16 cellular contexts compared by ENCODE assay signal in the genomic region with DNA sequence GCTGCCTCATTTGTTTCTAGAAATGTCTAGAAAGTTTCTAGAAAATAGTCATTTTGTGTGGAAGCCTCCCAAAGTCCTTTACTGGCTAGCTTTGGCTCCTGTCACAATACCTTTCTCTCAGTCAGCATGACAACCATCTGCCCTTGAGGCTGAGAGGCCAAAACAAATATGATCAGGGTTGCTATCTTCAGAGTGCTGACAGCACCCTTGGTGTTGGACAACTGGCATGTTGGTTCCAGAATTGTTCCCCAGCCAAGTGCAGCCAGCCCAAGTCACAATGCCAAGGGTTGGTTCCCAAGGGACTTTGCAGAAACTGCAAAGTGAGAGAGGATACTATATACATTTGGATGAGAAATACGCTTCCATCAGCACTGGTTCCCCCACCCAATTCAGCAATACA.
DNase-seq lines count a peak whose midpoint lies in the region; ATAC-seq, FAIRE-seq and TF ChIP-seq lines count a peak whose summit lies in the region.
"Had no signal": no experiment of that assay in that cellular context is flagged by ENCODE, and none has a peak within 500 bp of the region (broad histone marks: within the 10 kb centered on the region; RNA-seq: fewer than 3 reads in every experiment).

No MANE protein-coding gene starts in this region.

- TF ChIP-seq CTCF in body of pancreas (IDR thresholded peaks at IDR 0.05) (no peak), heart right ventricle (IDR thresholded peaks at IDR 0.05) (no peak), omental fat pad (IDR thresholded peaks at IDR 0.05) (no peak)

- no peaks in the 10 kb centered on the region for H3K4me1 Mint-ChIP-seq in immature natural killer cell
- H3K4me1 Mint-ChIP-seq: B cell had no signal

- no peak overlapping the region for H3K9ac ChIP-seq in skeletal muscle tissue (ENCODE audit: low read depth in 1 of 3, low read length in 3 of 3)

- H3K27me3 Mint-ChIP-seq in immature natural killer cell (ENCODE audit: low read depth in 3 of 3): peaks cover 3 to 8% (median 7%) of the 10 kb centered on the region in 3 donors
- H3K27me3 Mint-ChIP-seq: B cell had no signal

- no peak for DNase-seq in body of pancreas
- peak in 1 of 2 donors; percentile 39 for DNase-seq in heart right ventricle
- DNase-seq in myocyte (ENCODE audit: low read depth): peak; percentile 87
- DNase-seq in omental fat pad (ENCODE audit: low spot score): no peak
- DNase-seq in immature natural killer cell: no peak
- DNase-seq in small intestine: no peak
- DNase-seq: C1 segment of cervical spinal cord; Calu3; CD4-positive, alpha-beta T cell; DMS 273 treated with DMSO at 0.1 percent for 48 hours had no signal

- 58 to 79% methylated on average over 1 of the region's 1 CpG for WGBS in body of pancreas, 2 donors
- 35 to 54% methylated on average over 1 of the region's 1 CpG for whole genome bisulfite sequencing in heart right ventricle, 2 donors
- WGBS in small intestine, 3 donors: 78 to 81% (median 81%) methylated on average over 1 of the region's 1 CpG

- no peaks in the 10 kb centered on the region for H3K36me3 Mint-ChIP-seq in immature natural killer cell

- H3K4me3 ChIP-seq in body of pancreas (no peak overlapping the region), heart right ventricle (no peak overlapping the region), skeletal muscle tissue (ENCODE audit: low read length in 3 of 3) (no peak overlapping the region), small intestine (ENCODE audit: low read depth in 1 of 2, low read length in 2 of 2) (no peak overlapping the region)
- H3K4me3 ChIP-seq: HAP-1 had no signal

- no peaks in the 10 kb centered on the region for H3K27me3 ChIP-seq in body of pancreas
- peaks cover 0 to 18% (median 0%) of the 10 kb centered on the region in 7 donors for H3K27me3 ChIP-seq in heart right ventricle
- no peaks in the 10 kb centered on the region for H3K27me3 ChIP-seq in skeletal muscle tissue (ENCODE audit: control insufficient read depth in 3 of 3, insufficient read depth in 3 of 3, low read length in 3 of 3)
- H3K27me3 ChIP-seq in small intestine (ENCODE audit: control insufficient read depth in 2 of 2, insufficient read depth in 2 of 2, low read length in 2 of 2): no peaks in the 10 kb centered on the region

- TF ChIP-seq POLR2A in body of pancreas (IDR thresholded peaks at IDR 0.05): no peak

- peak; percentile 48 for ATAC-seq in body of pancreas
- ATAC-seq in heart right ventricle: peak; percentile 50 to 90 (median 72)
- no peak for ATAC-seq in omental fat pad (ENCODE audit: low FRiP score)

- no peak overlapping the region for H3K27ac Mint-ChIP-seq in immature natural killer cell
- H3K27ac Mint-ChIP-seq: B cell; CD4-positive, alpha-beta T cell had no signal

- H3K27ac ChIP-seq in body of pancreas: no peak overlapping the region
- H3K27ac ChIP-seq in heart right ventricle: peak overlapping the region in 3 of 10 donors; percentile 3 to 67 (median 32)
- peak overlapping the region; percentile 53 for H3K27ac ChIP-seq in skeletal muscle tissue (ENCODE audit: low read depth, low read length)
- no peak overlapping the region for H3K27ac ChIP-seq in small intestine (ENCODE audit: low read depth in 1 of 2, low read length in 1 of 2)

- no peaks in the 10 kb centered on the region for H3K9me3 ChIP-seq in body of pancreas
- peaks cover 0 to 10% (median 4%) of the 10 kb centered on the region in 11 donors for H3K9me3 ChIP-seq in heart right ventricle
- H3K9me3 ChIP-seq in skeletal muscle tissue (ENCODE audit: control insufficient read depth in 3 of 3, low read length in 3 of 3): no peaks in the 10 kb centered on the region
- H3K9me3 ChIP-seq in small intestine (ENCODE audit: control insufficient read depth, low read depth): no peaks in the 10 kb centered on the region
- H3K9me3 ChIP-seq: HAP-1 had no signal

- no peak overlapping the region for H3K4me3 Mint-ChIP-seq in immature natural killer cell
- H3K4me3 Mint-ChIP-seq: B cell; CD4-positive, alpha-beta T cell had no signal

- H3K9me3 Mint-ChIP-seq in immature natural killer cell: no peaks in the 10 kb centered on the region
- H3K9me3 Mint-ChIP-seq: CD4-positive, alpha-beta T cell had no signal

- FAIRE-seq in small intestine (lab: Jason Lieb, UNC): no peak
- FAIRE-seq: A204.1, GM18507, H1 had no signal

- intact Hi-C loops in body of pancreas (cut with DNase I) (no loop called here), heart right ventricle (cut with DNase I) (loop anchor here in 2 of 10 donors (10.0 kb wide), 2 partner anchors 113 to 133 kb away; no protein-coding TSS in a partner anchor)

- H3K36me3 ChIP-seq in body of pancreas (replicated peaks in 1 of 2; ENCODE audit: insufficient read depth in 1 of 2, low read depth in 2 of 2): no peaks in the 10 kb centered on the region
- H3K36me3 ChIP-seq in heart right ventricle: no peaks in the 10 kb centered on the region
- no peaks in the 10 kb centered on the region for H3K36me3 ChIP-seq in skeletal muscle tissue (ENCODE audit: control insufficient read depth in 3 of 3, insufficient read depth in 3 of 3, low read length in 3 of 3)
- no peaks in the 10 kb centered on the region for H3K36me3 ChIP-seq in small intestine (ENCODE audit: control insufficient read depth in 2 of 2, insufficient read depth in 2 of 2, low read length in 2 of 2)
- H3K36me3 ChIP-seq: HAP-1 had no signal

- H3K4me1 ChIP-seq in body of pancreas: peaks cover 7% of the 10 kb centered on the region
- peaks cover 0 to 42% (median 21%) of the 10 kb centered on the region in 9 donors for H3K4me1 ChIP-seq in heart right ventricle
- peaks cover 18 to 22% (median 22%) of the 10 kb centered on the region in 3 donors for H3K4me1 ChIP-seq in skeletal muscle tissue (ENCODE audit: control insufficient read depth in 3 of 3, insufficient read depth in 3 of 3, low read length in 3 of 3)
- H3K4me1 ChIP-seq in small intestine (ENCODE audit: control insufficient read depth in 2 of 2, insufficient read depth in 1 of 2, low read depth in 1 of 2, low read length in 1 of 2): no peaks in the 10 kb centered on the region
- H3K4me1 ChIP-seq: HAP-1 had no signal
